Comparison of ENCODE assay signal across 8 cellular contexts in genomic region chr13:47999973-48000372, GRCh38. TPM values are rescaled to one million over a fixed set of nuclear protein-coding genes. Genes with fewer than 3 reads are reported as not detected.
DNase-seq lines count a peak whose midpoint lies in the region; ATAC-seq and TF ChIP-seq lines count a peak whose summit lies in the region.

No MANE protein-coding gene starts in this region.

- no peak for TF ChIP-seq POLR2A in erythroblast (IDR thresholded peaks at IDR 0.05; ENCODE audit: low read length)

- no peak overlapping the region for H2AFZ ChIP-seq in ACC112 (ENCODE audit: low read length, unreplicated experiment)

- H3K27me3 ChIP-seq in ACC112 (ENCODE audit: insufficient read depth, low read length) (no peaks in the 10 kb centered on the region), HUES64 (ENCODE audit: insufficient read depth, low read length) (no peaks in the 10 kb centered on the region), muscle layer of duodenum (ENCODE audit: low read depth, low read length) (no peaks in the 10 kb centered on the region)

- no peaks in the 10 kb centered on the region for H3K36me3 ChIP-seq in ACC112 (ENCODE audit: insufficient read depth, low read length)
- peaks cover 40% of the 10 kb centered on the region for H3K36me3 ChIP-seq in HUES64 (ENCODE audit: insufficient read depth, low read length)
- H3K36me3 ChIP-seq in muscle layer of duodenum (ENCODE audit: control insufficient read depth in 1 of 2, insufficient read depth in 2 of 2, low read length in 2 of 2), result peaks cover 2 to 4% of the 10 kb centered on the region in 2 donors

- H3K27ac ChIP-seq in ACC112 (ENCODE audit: low read depth, low read length) (no peak overlapping the region), HUES64 (ENCODE audit: low read depth, low read length) (no peak overlapping the region), muscle layer of duodenum (ENCODE audit: low read length) (no peak overlapping the region)

- peaks cover 3% of the 10 kb centered on the region for H3K4me1 ChIP-seq in ACC112 (ENCODE audit: control insufficient read depth, insufficient read depth, low read length, unreplicated experiment)
- peaks cover 24% of the 10 kb centered on the region for H3K4me1 ChIP-seq in HUES64 (ENCODE audit: insufficient read depth, low read length)
- peaks cover 0 to 16% of the 10 kb centered on the region in 2 donors for H3K4me1 ChIP-seq in muscle layer of duodenum (ENCODE audit: control insufficient read depth in 1 of 2, insufficient read depth in 2 of 2, low read length in 2 of 2)

- H3K4me3 Mint-ChIP-seq in central memory CD8-positive, alpha-beta T cell, result peak overlapping the region; percentile 88

- H3K4me3 ChIP-seq in ACC112 (ENCODE audit: low read depth, low read length), result peak overlapping the region; percentile 92
- H3K4me3 ChIP-seq in HUES64 (ENCODE audit: low read length), result peak overlapping the region; percentile 86
- H3K4me3 ChIP-seq in muscle layer of duodenum (ENCODE audit: low read depth in 1 of 2, low read length in 2 of 2), result peak overlapping the region; percentile 71 to 99

- WGBS in HUES64, result 88% methylated on average over 5 of the region's 5 CpGs

- no peak for ATAC-seq in central memory CD8-positive, alpha-beta T cell (replicated peaks; ENCODE audit: extremely low read depth, poor library complexity, severe bottlenecking)
- no peak for ATAC-seq in GM19023 (IDR thresholded peaks at IDR 0.05; ENCODE audit: unreplicated experiment)

- peak overlapping the region; percentile 91; the same call in 1 of the 2 replicates for H3K9ac ChIP-seq in HUES64 (ENCODE audit: low read depth, low read length)

- no peak overlapping the region for H3K27ac Mint-ChIP-seq in central memory CD8-positive, alpha-beta T cell (ENCODE audit: low read depth)

- peaks cover 35% of the 10 kb centered on the region for H3K4me1 Mint-ChIP-seq in central memory CD8-positive, alpha-beta T cell

- H3K9me3 ChIP-seq in HUES64 (ENCODE audit: insufficient read depth, low read depth, low read length) (no peaks in the 10 kb centered on the region), muscle layer of duodenum (ENCODE audit: control insufficient read depth in 1 of 2, low read length in 2 of 2) (no peaks in the 10 kb centered on the region)

- H3K27me3 Mint-ChIP-seq in central memory CD8-positive, alpha-beta T cell, result no peaks in the 10 kb centered on the region

- DNase-seq in central memory CD8-positive, alpha-beta T cell (ENCODE audit: low spot score in 2 of 2), result no peak
- no peak for DNase-seq in C1 segment of cervical spinal cord (lab: John Stamatoyannopoulos, UW)
- DNase-seq in erythroblast (lab: John Stamatoyannopoulos, UW), result no peak
- DNase-seq in UCSD-AML1 (lab: John Stamatoyannopoulos, UW; ENCODE audit: unreplicated experiment), result no peak

- peaks cover 18% of the 10 kb centered on the region for H3K36me3 Mint-ChIP-seq in central memory CD8-positive, alpha-beta T cell (ENCODE audit: insufficient read depth)

- no peaks in the 10 kb centered on the region for H3K9me3 Mint-ChIP-seq in central memory CD8-positive, alpha-beta T cell

- peaks cover 42% of the 10 kb centered on the region for H3K79me2 ChIP-seq in ACC112 (ENCODE audit: control insufficient read depth, insufficient read depth, low read length, unreplicated experiment)

RNA-seq across cellular contexts. Expression of gene SUCLA2, which starts 1.1 kb away (rescaled TPM):
- polyA plus RNA-seq in HUES64 (2013, experiment 1 of 2), result 52.6 TPM
- 58.3 TPM for polyA plus RNA-seq in HUES64 (2013, experiment 2 of 2)

RNA-seq across cellular contexts. Expression of gene NUDT15, which starts 37.6 kb away (rescaled TPM):
- 54.5 TPM for polyA plus RNA-seq in HUES64 (2013, experiment 1 of 2)
- 55.9 TPM for polyA plus RNA-seq in HUES64 (2013, experiment 2 of 2)
